In genomic region chr18:35000457-35000856, GRCh38 we compare ENCODE assay signal across 29 cellular contexts.
"Had no signal": no experiment of that assay in that cellular context is flagged by ENCODE, and none has a peak within 500 bp of the region (broad histone marks: within the 10 kb centered on the region; RNA-seq: fewer than 3 reads in every experiment).

No MANE protein-coding gene starts in this region.

- H3K4me3 Mint-ChIP-seq: activated naive CD4-positive, alpha-beta T cell treated with anti-CD3 and anti-CD28 coated beads, Interleukin-2, amount 50 U/mL, for 24 hours; activated naive CD8-positive, alpha-beta T cell treated with anti-CD3 and anti-CD28 coated beads, Interleukin-2, amount 50 U/mL, for 24 hours; activated T-cell treated with anti-CD3 and anti-CD28 coated beads, Interleukin-2, amount 50 U/mL, for 4 hours; activated T-helper 17 cell treated with anti-CD3 and anti-CD28 coated beads, Interleukin-2, amount 50 U/mL, for 72 hours; immature natural killer cell; naive B cell; T-helper 1 cell treated with Interleukin-12 subunit alpha and Interleukin-12 subunit beta and Interleukin-4 antibody, amounts not matched to agents 30 μg/mL and 1 μg/mL, for 36 hours had no signal

- H3K4me1 ChIP-seq: colonic mucosa, left ventricle myocardium inferior, parathyroid adenoma, thyroid gland, upper lobe of left lung had no signal

- H3K9me3 ChIP-seq: colonic mucosa, gastroesophageal sphincter, heart left ventricle, left ventricle myocardium inferior, thyroid gland, upper lobe of left lung, vagina had no signal

- H3K9me3 Mint-ChIP-seq: activated naive CD4-positive, alpha-beta T cell treated with anti-CD3 and anti-CD28 coated beads, Interleukin-2, amount 50 U/mL, for 24 hours; activated naive CD8-positive, alpha-beta T cell treated with anti-CD3 and anti-CD28 coated beads, Interleukin-2, amount 50 U/mL, for 24 hours; activated T-cell treated with anti-CD3 and anti-CD28 coated beads, Interleukin-2, amount 50 U/mL, for 4 hours; activated T-helper 17 cell treated with anti-CD3 and anti-CD28 coated beads, Interleukin-2, amount 50 U/mL, for 72 hours; immature natural killer cell; naive B cell; T-helper 1 cell treated with Interleukin-12 subunit alpha and Interleukin-12 subunit beta and Interleukin-4 antibody, amounts not matched to agents 30 μg/mL and 1 μg/mL, for 36 hours had no signal

- H3K9ac ChIP-seq: parathyroid adenoma had no signal

- H3K27ac Mint-ChIP-seq: activated naive CD4-positive, alpha-beta T cell treated with anti-CD3 and anti-CD28 coated beads, Interleukin-2, amount 50 U/mL, for 24 hours; activated naive CD8-positive, alpha-beta T cell treated with anti-CD3 and anti-CD28 coated beads, Interleukin-2, amount 50 U/mL, for 24 hours; activated T-helper 17 cell treated with anti-CD3 and anti-CD28 coated beads, Interleukin-2, amount 50 U/mL, for 72 hours; immature natural killer cell; T-helper 1 cell treated with Interleukin-12 subunit alpha and Interleukin-12 subunit beta and Interleukin-4 antibody, amounts not matched to agents 30 μg/mL and 1 μg/mL, for 36 hours had no signal

- H3K79me2 ChIP-seq: parathyroid adenoma had no signal

- H3K27ac ChIP-seq: colonic mucosa, left ventricle myocardium inferior, parathyroid adenoma, SK-N-MC, skin epidermis, thyroid gland, upper lobe of left lung, vagina, VCaP had no signal

- H3K36me3 ChIP-seq: colonic mucosa, gastroesophageal sphincter, heart left ventricle, left ventricle myocardium inferior, thyroid gland, upper lobe of left lung, vagina had no signal

- DNase-seq: activated CD4-positive, alpha-beta T cell treated with anti-CD3 and anti-CD28 coated beads for 4 hours; activated CD4-positive, alpha-beta T cell treated with anti-CD3 and anti-CD28 coated beads, Interleukin-2, amount 50 U/mL, for 4 hours; activated CD8-positive, alpha-beta memory T cell treated with anti-CD3 and anti-CD28 coated beads, Interleukin-2, amount 50 U/mL, for 48 hours; activated gamma-delta T cell treated with Interleukin-2 at 50 U/mL for 16 hours; activated naive CD8-positive, alpha-beta T cell treated with anti-CD3 and anti-CD28 coated beads, Interleukin-2, amount 50 U/mL, for 24 hours; activated T-cell treated with anti-CD3 and anti-CD28 coated beads, Interleukin-2, amount 50 U/mL, for 4 hours; colonic mucosa; effector memory CD4-positive, alpha-beta T cell; heart left ventricle; immature natural killer cell; left ventricle myocardium inferior; naive B cell; occipital lobe; stimulated activated CD4-positive, alpha-beta T cell treated with anti-CD3 and anti-CD28 coated beads, Interleukin-12 subunit alpha, Interleukin-12 subunit beta, amount 100 ng/mL, for 4 hours; stimulated activated CD4-positive, alpha-beta T cell treated with anti-CD3 and anti-CD28 coated beads, Interleukin-4, amount 100 ng/mL, for 1 hour; stimulated activated naive CD8-positive, alpha-beta T cell treated with anti-CD3 and anti-CD28 coated beads, Interleukin-15, Interleukin-2, amounts not matched to agents 100 U/mL and 50 U/mL, for 24 hours; T-helper 9 cell; thyroid gland; upper lobe of left lung had no signal

- H3K27me3 Mint-ChIP-seq: activated naive CD4-positive, alpha-beta T cell treated with anti-CD3 and anti-CD28 coated beads, Interleukin-2, amount 50 U/mL, for 24 hours; activated naive CD8-positive, alpha-beta T cell treated with anti-CD3 and anti-CD28 coated beads, Interleukin-2, amount 50 U/mL, for 24 hours; activated T-helper 17 cell treated with anti-CD3 and anti-CD28 coated beads, Interleukin-2, amount 50 U/mL, for 72 hours; naive B cell had no signal

- H3K4me1 Mint-ChIP-seq: activated naive CD4-positive, alpha-beta T cell treated with anti-CD3 and anti-CD28 coated beads, Interleukin-2, amount 50 U/mL, for 24 hours; activated naive CD8-positive, alpha-beta T cell treated with anti-CD3 and anti-CD28 coated beads, Interleukin-2, amount 50 U/mL, for 24 hours; activated T-helper 17 cell treated with anti-CD3 and anti-CD28 coated beads, Interleukin-2, amount 50 U/mL, for 72 hours; immature natural killer cell; naive B cell had no signal

- H3K27me3 ChIP-seq: colonic mucosa, gastroesophageal sphincter, heart left ventricle, thyroid gland, upper lobe of left lung, vagina had no signal

- H3K36me3 Mint-ChIP-seq: activated naive CD4-positive, alpha-beta T cell treated with anti-CD3 and anti-CD28 coated beads, Interleukin-2, amount 50 U/mL, for 24 hours; naive B cell had no signal

- H3K4me3 ChIP-seq: colonic mucosa, gastroesophageal sphincter, heart left ventricle, left ventricle myocardium inferior, lung, SK-N-MC, skin epidermis, thyroid gland, upper lobe of left lung, vagina had no signal
